Comparison of ENCODE assay signal across 34 cellular contexts in the genomic region with DNA sequence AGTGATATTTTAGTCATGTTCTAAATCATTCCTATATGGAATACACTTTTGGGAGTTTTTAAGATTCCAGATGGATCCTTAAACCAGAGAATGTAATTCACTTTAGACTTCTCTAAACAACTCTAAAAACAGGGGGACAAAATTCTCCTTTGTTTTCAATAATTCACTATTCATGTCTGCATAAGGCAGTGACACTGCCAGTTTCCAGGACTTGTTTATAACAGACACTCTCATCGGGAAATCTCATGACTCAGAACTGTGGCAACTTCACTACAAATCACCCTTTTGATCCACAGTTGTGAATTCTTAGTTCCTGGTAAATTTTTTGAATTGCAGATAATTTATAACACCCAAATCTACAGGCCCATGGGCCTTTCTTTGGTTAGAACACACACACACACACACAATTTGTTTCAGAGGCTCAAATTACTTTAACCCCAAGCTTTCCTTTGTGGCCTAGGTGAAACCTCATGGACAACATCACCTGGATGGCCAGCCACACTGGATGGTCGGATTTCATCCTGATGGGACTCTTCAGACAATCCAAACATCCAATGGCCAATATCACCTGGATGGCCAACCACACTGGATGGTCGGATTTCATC. TPM values are rescaled to one million over a fixed set of nuclear protein-coding genes. Genes with fewer than 3 reads are reported as not detected.
"Had no signal": no experiment of that assay in that cellular context is flagged by ENCODE, and none has a peak within 500 bp of the region (broad histone marks: within the 10 kb centered on the region; RNA-seq: fewer than 3 reads in every experiment).

A gene with protein sequence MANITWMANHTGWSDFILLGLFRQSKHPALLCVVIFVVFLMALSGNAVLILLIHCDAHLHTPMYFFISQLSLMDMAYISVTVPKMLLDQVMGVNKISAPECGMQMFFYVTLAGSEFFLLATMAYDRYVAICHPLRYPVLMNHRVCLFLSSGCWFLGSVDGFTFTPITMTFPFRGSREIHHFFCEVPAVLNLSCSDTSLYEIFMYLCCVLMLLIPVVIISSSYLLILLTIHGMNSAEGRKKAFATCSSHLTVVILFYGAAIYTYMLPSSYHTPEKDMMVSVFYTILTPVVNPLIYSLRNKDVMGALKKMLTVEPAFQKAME (plus strand): TSS at position 555 of the 605 bp plus-strand sequence. CDS start 0 bp downstream, at position 555.

- H3K9me3 ChIP-seq: adrenal gland, ovary, testis had no signal

- DNase-seq: activated CD4-positive, alpha-beta memory T cell treated with anti-CD3 and anti-CD28 coated beads for 36 hours; activated CD4-positive, alpha-beta T cell treated with anti-CD3 and anti-CD28 coated beads, Interleukin-2, amount 10 ng/mL, durations not matched to agents 24 days and 14 days; activated CD4-positive, CD25-positive, alpha-beta regulatory T cell treated with anti-CD3 and anti-CD28 coated beads, Interleukin-2, amount 50 U/mL, for 72 hours; activated CD8-positive, alpha-beta memory T cell treated with anti-CD3 and anti-CD28 coated beads, Interleukin-2, amount 50 U/mL, for 4 hours; activated effector memory CD4-positive, alpha-beta T cell treated with anti-CD3 and anti-CD28 coated beads, Interleukin-2, amount 50 U/mL, for 16 hours; activated naive CD4-positive, alpha-beta T cell treated with anti-CD3 and anti-CD28 coated beads for 36 hours; activated naive CD8-positive, alpha-beta T cell treated with anti-CD3 and anti-CD28 coated beads for 36 hours; activated T-cell treated with anti-CD3 and anti-CD28 coated beads, Interleukin-2, amount 50 U/mL, for 1 hour; adrenal gland; brain microvascular endothelial cell; effector CD4-positive, alpha-beta T cell; foreskin keratinocyte; left ventricle myocardium inferior; naive thymus-derived CD4-positive, alpha-beta T cell; ovary; psoas muscle; stimulated activated CD4-positive, alpha-beta T cell treated with anti-CD3 and anti-CD28 coated beads, Interleukin-1b, Interleukin-23, amount 100 ng/mL, for 48 hours; stimulated activated naive B cell treated with anti-CD40 and anti-IgM and Interleukin-4, amounts not matched to agents 10 μg/mL and 1 μg/mL and 100 μg/mL, for 72 hours; stomach; T-helper 17 cell; T1000; testis; transverse colon had no signal

- H3K36me3 ChIP-seq: adrenal gland, brain microvascular endothelial cell, esophagus muscularis mucosa, left ventricle myocardium inferior, ovary, right atrium auricular region, stomach, transverse colon had no signal

- H3K27me3 ChIP-seq: adrenal gland, brain microvascular endothelial cell, esophagus muscularis mucosa, foreskin keratinocyte, ovary, right atrium auricular region, stomach, testis, transverse colon had no signal

- H3K27ac ChIP-seq: adrenal gland, brain microvascular endothelial cell, esophagus muscularis mucosa, foreskin keratinocyte, left ventricle myocardium inferior, ovary, psoas muscle, right atrium auricular region, stomach, testis, transverse colon had no signal

- H3K4me2 ChIP-seq: smooth muscle cell had no signal

- H3K4me3 ChIP-seq: adrenal gland, esophagus muscularis mucosa, left ventricle myocardium inferior, ovary, psoas muscle, right atrium auricular region, smooth muscle cell, stomach, testis, transverse colon had no signal

- H3K4me1 ChIP-seq: adrenal gland, esophagus muscularis mucosa, foreskin keratinocyte, left ventricle myocardium inferior, psoas muscle, right atrium auricular region, stomach, testis, transverse colon had no signal

RNA-seq across cellular contexts. Expression of the gene that starts here (rescaled TPM):
- total RNA-seq: activated CD4-positive, alpha-beta memory T cell treated with anti-CD3 and anti-CD28 coated beads for 36 hours; activated CD4-positive, alpha-beta T cell treated with anti-CD3 and anti-CD28 coated beads, Interleukin-2, amount 10 ng/mL, durations not matched to agents 24 days and 14 days; activated CD8-positive, alpha-beta memory T cell treated with anti-CD3 and anti-CD28 coated beads for 36 hours; activated naive CD4-positive, alpha-beta T cell treated with anti-CD3 and anti-CD28 coated beads for 36 hours; activated naive CD8-positive, alpha-beta T cell treated with anti-CD3 and anti-CD28 coated beads for 36 hours; activated T-helper 1 cell treated with anti-CD3 and anti-CD28 coated beads, Interleukin-12 subunit alpha, Interleukin-12 subunit beta, Interleukin-2, Interleukin-4 antibody, amounts not matched to agents 30 ng/mL and 10 ng/mL and 1 ng/mL, durations not matched to agents 14 hours and 24 hours and 36 hours; adrenal gland; astrocyte; cardiac septum; chondrocyte; esophagus muscularis mucosa; foreskin keratinocyte; left ventricle myocardium inferior; lung microvascular endothelial cell; mesothelial cell of epicardium; naive thymus-derived CD4-positive, alpha-beta T cell; ovary; psoas muscle; right atrium auricular region; smooth muscle cell; stomach; T-helper 17 cell; testis; transverse colon; urinary bladder had no signal
